In genomic region chr3:196165006-196165575, GRCh38 we compare ENCODE assay signal across 10 cellular contexts. TPM values are rescaled to one million over a fixed set of nuclear protein-coding genes. Genes with fewer than 3 reads are reported as not detected.
DNase-seq lines count a peak whose midpoint lies in the region; ATAC-seq, FAIRE-seq and TF ChIP-seq lines count a peak whose summit lies in the region.
"Not testable (repeated sequence)": the region's sequence is repeated elsewhere in the genome, so short reads cannot be mapped to it uniquely, and the experiment has no call there.
"Had no signal": no experiment of that assay in that cellular context is flagged by ENCODE, and none has a peak within 500 bp of the region (broad histone marks: within the 10 kb centered on the region; RNA-seq: fewer than 3 reads in every experiment).

No MANE protein-coding gene starts in this region.

- FAIRE-seq in H1 (lab: Jason Lieb, UNC); HepG2 (lab: Jason Lieb, UNC): not testable (repeated sequence)

- not testable (repeated sequence) for H3K36me3 ChIP-seq in HEK293 (ENCODE audit: control insufficient read depth in 2 of 2, insufficient read depth in 1 of 2, low read length in 2 of 2); H1 (ENCODE audit: control insufficient read depth in 2 of 4, insufficient read depth in 4 of 4, low read length in 3 of 4); HepG2 (replicated peaks in 1 of 2; ENCODE audit: control insufficient read depth in 1 of 2, insufficient read depth in 2 of 2, low read length in 2 of 2); trophoblast cell (ENCODE audit: control insufficient read depth in 1 of 2, insufficient read depth in 2 of 2, low read length in 2 of 2); spleen

- in situ Hi-C loops in HepG2 (cut with HindIII; ENCODE audit: extremely low pct_ligation_motif_present, low pct_unique_long_range_greater_than_20kb), result not testable (repeated sequence)

- BruUV-seq in HepG2 (replicated peaks; lab: Mats Ljungman, UMichigan), result not testable (repeated sequence)

- H2BK5ac ChIP-seq in H1 (ENCODE audit: low read depth, low read length), result peak overlapping the region; percentile 18; the same call in 1 of the 2 replicates
- not testable (repeated sequence) for H2BK5ac ChIP-seq in trophoblast cell (ENCODE audit: low read depth, low read length, poor library complexity)

- H3K79me2 ChIP-seq in H1 (ENCODE audit: control insufficient read depth in 1 of 2, insufficient read depth in 2 of 2, low read length in 2 of 2); HepG2 (ENCODE audit: insufficient read depth, low read length); trophoblast cell (ENCODE audit: control insufficient read depth, insufficient read depth, low read length, poor library complexity): not testable (repeated sequence)

- H4K8ac ChIP-seq in H1 (ENCODE audit: extremely low read depth, insufficient read depth, low read length), result 0 out of 2 replicates have a peak overlapping the region, but pooled peaks have one; percentile 25
- H4K8ac ChIP-seq in trophoblast cell (ENCODE audit: low read depth, low read length), result not testable (repeated sequence)

- H3K9ac ChIP-seq in H1 (replicated peaks in 1 of 4; ENCODE audit: extremely low read depth in 1 of 4, low read depth in 3 of 4, low read length in 3 of 4); HepG2 (ENCODE audit: insufficient read depth, low read depth, low read length); trophoblast cell (ENCODE audit: low read length): not testable (repeated sequence)

- not testable (repeated sequence) for H3K23ac ChIP-seq in H1 (ENCODE audit: insufficient read length); trophoblast cell (ENCODE audit: low read length)

- not testable (repeated sequence) for H2AFZ ChIP-seq in H1 (ENCODE audit: low read length); HepG2 (ENCODE audit: low read length); trophoblast cell (ENCODE audit: insufficient read depth, low read length, poor library complexity)

- TF ChIP-seq POLR2A in NB4 (IDR thresholded peaks at IDR 0.05; ENCODE audit: extremely low read depth, insufficient read length); H1 (IDR thresholded peaks at IDR 0.05; ENCODE audit: control extremely low read depth in 1 of 2, low read depth in 2 of 2, low read length in 2 of 2); HepG2 (IDR thresholded peaks at IDR 0.05; ENCODE audit: insufficient read depth in 1 of 2, low read depth in 2 of 2, low read length in 2 of 2); spleen (IDR thresholded peaks at IDR 0.05): not testable (repeated sequence)

- peak overlapping the region; percentile 93; the same call in 1 of the 2 replicates for H2AK5ac ChIP-seq in H1 (ENCODE audit: low read depth, low read length)
- not testable (repeated sequence) for H2AK5ac ChIP-seq in trophoblast cell (ENCODE audit: low read length)

- intact Hi-C loops in HepG2 (cut with micrococcal nuclease; ENCODE audit: unreplicated experiment); spleen (cut with DNase I; ENCODE audit: low total_unique reads): not testable (repeated sequence)

- TF ChIP-seq RAD21 in H1 (IDR thresholded peaks at IDR 0.05 in 1 of 2, conservative IDR thresholded peaks at IDR 0.05 in 1 of 2; ENCODE audit: low read depth in 2 of 2, low read length in 2 of 2); HepG2 (CRISPR knock-in tag; IDR thresholded peaks at IDR 0.05): not testable (repeated sequence)

- H3K9me3 ChIP-seq in HEK293 (ENCODE audit: control insufficient read depth, insufficient read depth, low read depth, low read length); H1 (ENCODE audit: insufficient read depth in 2 of 2, low read depth in 1 of 2, low read length in 1 of 2); HepG2 (ENCODE audit: low read length); trophoblast cell (ENCODE audit: insufficient read depth, low read depth, low read length); spleen: not testable (repeated sequence)

- CTCF ChIA-PET in HEK293 (lab: Yijun Ruan, JAX); H1 (lab: Charles Lee; ENCODE audit: partially characterized antibody); HepG2 (lab: Yijun Ruan, JAX; ENCODE audit: low intra/inter-chr PET ratio, low total read pairs): not testable (repeated sequence)

- not testable (repeated sequence) for H3K27me3 ChIP-seq in H1 (replicated peaks in 1 of 4; ENCODE audit: control insufficient read depth in 3 of 4, extremely low read depth in 1 of 4, insufficient read depth in 3 of 4, low read length in 3 of 4); HepG2 (ENCODE audit: control insufficient read depth in 1 of 2, insufficient read depth in 2 of 2, low read length in 2 of 2); trophoblast cell (ENCODE audit: insufficient read depth, low read length); spleen (replicated peaks in 1 of 7)

- peak overlapping the region; percentile 98 for H3K56ac ChIP-seq in H1 (replicated peaks; ENCODE audit: insufficient read length, low read depth, low read length)

- peaks cover 10% of the 10 kb centered on the region; the same call in 1 of the 2 replicates for H3K23me2 ChIP-seq in H1 (ENCODE audit: low read depth, low read length)

- H4K91ac ChIP-seq in H1 (replicated peaks; ENCODE audit: insufficient read length, low read length), result peak overlapping the region; percentile 34
- not testable (repeated sequence) for H4K91ac ChIP-seq in trophoblast cell (ENCODE audit: low read depth, low read length)

- not testable (repeated sequence) for H3K4me1 ChIP-seq in HEK293 (ENCODE audit: control insufficient read depth, insufficient read depth, low read length); H1 (replicated peaks in 1 of 4; ENCODE audit: control insufficient read depth in 3 of 4, insufficient read depth in 4 of 4, low read length in 3 of 4); trophoblast cell (ENCODE audit: control insufficient read depth in 1 of 2, insufficient read depth in 2 of 2, low read length in 2 of 2)
- H3K4me1 ChIP-seq in HepG2 (ENCODE audit: insufficient read depth, low read length) (peaks cover 43% of the 10 kb centered on the region), spleen (peaks cover 3 to 25% (median 9%) of the 10 kb centered on the region in 6 donors)

- DNase-seq in NB4 (ENCODE audit: low read depth) (peak; percentile 39), amniotic epithelial cell (ENCODE audit: low read depth) (peak; percentile 20), spleen (peak; percentile 11)
- DNase-seq in H1 (ENCODE audit: low read depth in 1 of 2, low spot score in 2 of 2); HepG2 (ENCODE audit: low spot score); trophoblast cell: not testable (repeated sequence)

- not testable (repeated sequence) for TF ChIP-seq CTCF in HEK293 (tag by site-specific recombination; IDR thresholded peaks at IDR 0.05); NB4 (IDR thresholded peaks at IDR 0.05; ENCODE audit: low read depth, low read length); H1 (IDR thresholded peaks at IDR 0.05; ENCODE audit: control extremely low read depth in 1 of 3, insufficient read depth in 1 of 3, low read depth in 1 of 3, low read length in 3 of 3); HepG2 (CRISPR knock-in tag; IDR thresholded peaks at IDR 0.05); spleen (IDR thresholded peaks at IDR 0.05 in 8 of 11, conservative IDR thresholded peaks at IDR 0.05 in 3 of 11)

- peak overlapping the region; percentile 75; the same call in 1 of the 2 replicates for H2BK12ac ChIP-seq in H1 (ENCODE audit: low read depth, low read length)
- not testable (repeated sequence) for H2BK12ac ChIP-seq in trophoblast cell (ENCODE audit: low read length)

- not testable (repeated sequence) for H4K12ac ChIP-seq in trophoblast cell (ENCODE audit: low read depth, low read length)

- not testable (repeated sequence) for H3K4me2 ChIP-seq in H1 (ENCODE audit: insufficient read depth in 1 of 2, low read depth in 2 of 2, low read length in 2 of 2); trophoblast cell (ENCODE audit: low read length)
- peak overlapping the region; percentile 51; the same call in 1 of the 2 replicates for H3K4me2 ChIP-seq in HepG2 (ENCODE audit: low read depth, low read length)

- H4K20me1 ChIP-seq in H1 (replicated peaks in 1 of 2; ENCODE audit: control insufficient read depth in 1 of 2, insufficient read depth in 2 of 2, low read length in 2 of 2); HepG2 (ENCODE audit: insufficient read depth, low read length): not testable (repeated sequence)

- peak overlapping the region; percentile 50; the same call in 1 of the 2 replicates for H2BK15ac ChIP-seq in H1 (ENCODE audit: low read length)

- not testable (repeated sequence) for H2BK120ac ChIP-seq in H1 (replicated peaks; ENCODE audit: low read depth, low read length); trophoblast cell (ENCODE audit: insufficient read depth, low read length, poor library complexity)

- not testable (repeated sequence) for H3K4me3 ChIP-seq in HEK293 (ENCODE audit: low read depth, low read length); H1 (ENCODE audit: extremely low read depth in 1 of 4, insufficient read depth in 2 of 4, low read depth in 3 of 4, low read length in 4 of 4); HepG2 (replicated peaks in 1 of 3; ENCODE audit: insufficient read depth in 1 of 3, low read depth in 2 of 3, low read length in 3 of 3); spleen
- H3K4me3 ChIP-seq in NB4 (ENCODE audit: low read depth, low read length) (peak overlapping the region; percentile 74), trophoblast cell (ENCODE audit: low read depth, low read length) (peak overlapping the region; percentile 32)

- not testable (repeated sequence) for H3K18ac ChIP-seq in H1 (ENCODE audit: extremely low read depth, low read length); trophoblast cell (ENCODE audit: low read length)

- WGBS in H1 (ENCODE audit: extremely low coverage in 1 of 2, insufficient coverage in 1 of 2, insufficient read length in 1 of 2, insufficient replicate concordance in 2 of 2, low coverage in 1 of 2, low lambda C conversion rate in 2 of 2, missing lambda C conversion rate in 1 of 2), 2 experiments, result 77% methylated on average over 5 of the region's 5 CpGs; no CpG with 5 or more reads in 1 of the 2 experiments
- 68% methylated on average over 5 of the region's 5 CpGs for WGBS in HepG2 (ENCODE audit: low lambda C conversion rate)
- 100% methylated on average over 3 of the region's 5 CpGs for WGBS in trophoblast cell (ENCODE audit: extremely low coverage, insufficient coverage, insufficient read length)
- 69 to 92% (median 76%) methylated on average over 5 of the region's 5 CpGs for WGBS in spleen, 5 donors

- not testable (repeated sequence) for H3K79me1 ChIP-seq in H1 (ENCODE audit: low read depth, low read length); trophoblast cell (ENCODE audit: low read length)

- not testable (repeated sequence) for H3K14ac ChIP-seq in H1 (ENCODE audit: insufficient read length); trophoblast cell (ENCODE audit: low read length)

- not testable (repeated sequence) for H4K5ac ChIP-seq in H1 (ENCODE audit: insufficient read length, low read depth, low read length)

- POLR2A ChIA-PET in HEK293 (lab: Yijun Ruan, JAX); H1 (lab: Charles Lee; ENCODE audit: partially characterized antibody); HepG2 (lab: Yijun Ruan, JAX): not testable (repeated sequence)

- H3K27ac ChIP-seq in HEK293 (ENCODE audit: extremely low read depth, low read depth, low read length); H1 (ENCODE audit: low read depth, low read length); HepG2 (ENCODE audit: extremely low read length, insufficient read depth, low read length); trophoblast cell (ENCODE audit: low read depth, low read length); spleen: not testable (repeated sequence)

- not testable (repeated sequence) for TF ChIP-seq EP300 in H1 (IDR thresholded peaks at IDR 0.05; ENCODE audit: borderline replicate concordance in 1 of 2, low read depth in 2 of 2, low read length in 2 of 2); HepG2 (IDR thresholded peaks at IDR 0.05; ENCODE audit: low read depth in 2 of 2, low read length in 2 of 2); HepG2 (CRISPR knock-in tag; IDR thresholded peaks at IDR 0.05; ENCODE audit: borderline replicate concordance)

- not testable (repeated sequence) for H3K4ac ChIP-seq in H1 (replicated peaks; ENCODE audit: insufficient read length, low read depth, low read length); trophoblast cell (ENCODE audit: low read depth, low read length)

- ATAC-seq in HepG2, result not testable (repeated sequence)

- H2BK20ac ChIP-seq in H1 (ENCODE audit: low read length), result not testable (repeated sequence)

RNA-seq across cellular contexts. Expression of gene ZDHHC19, which starts 46.1 kb away (rescaled TPM):
- total RNA-seq in H1 (2021; fragmentation: NEBNext Ultra II Directional; extraction: Animal tissue kit (Norgen Biotek cat#: 25700)), result 4.1 and 4.5 TPM in 2 replicates
- polyA plus RNA-seq in H1 (2011; rRNA removed), result 2.5 and 4.9 TPM in 2 replicates
- polyA plus RNA-seq in H1 (2011; cell fraction: cytosol; rRNA removed), result 1.4 TPM
- 6.2 TPM for polyA plus RNA-seq in H1 (2011; cell fraction: nucleus; rRNA removed)
- 3.8 to 10.5 TPM (median 6.0 TPM) in 4 replicates for polyA plus RNA-seq in H1 (2012, experiment 1 of 2)
- polyA plus RNA-seq in H1 (2012, experiment 2 of 2), result 8.0 TPM
- polyA plus RNA-seq in H1 (2013, experiment 1 of 2), result 6.4 TPM
- 5.5 TPM for polyA plus RNA-seq in H1 (2013, experiment 2 of 2)
- polyA minus RNA-seq in H1 (2011; rRNA and poly(A)+ RNA removed), result 0.69 and 1.1 TPM in 2 replicates
- polyA minus RNA-seq in H1 (2011; cell fraction: cytosol; rRNA and poly(A)+ RNA removed), result 1.7 TPM
- polyA minus RNA-seq in H1 (2011; cell fraction: nucleus; rRNA and poly(A)+ RNA removed), result not detected
- 0.22 TPM in 1 of 2 replicates, not detected in the other for total RNA-seq in HepG2 (2016; rRNA removed; fragmentation: Illumina TruSeq; extraction: Trizol)
- not detected in 2 replicates for total RNA-seq in HepG2 (2016; cell fraction: cytosol; rRNA removed; fragmentation: Illumina TruSeq; extraction: Trizol; ENCODE audit: low read depth)
- total RNA-seq in HepG2 (2016; cell fraction: insoluble cytoplasmic fraction; rRNA removed; fragmentation: Illumina TruSeq; extraction: Trizol), result not detected in 2 replicates
- not detected in 2 replicates for total RNA-seq in HepG2 (2016; cell fraction: membrane; rRNA removed; fragmentation: Illumina TruSeq; extraction: Trizol)
- total RNA-seq in HepG2 (2016; cell fraction: nucleus; rRNA removed; fragmentation: Illumina TruSeq; extraction: Trizol), result not detected in 2 replicates
- 0.53 and 0.97 TPM in 2 replicates for polyA plus RNA-seq in HepG2 (2011; rRNA removed)
- polyA plus RNA-seq in HepG2 (2011; cell fraction: cytosol; rRNA removed), result 0.47 TPM in 2 replicates
- polyA plus RNA-seq in HepG2 (2011; cell fraction: nucleus; rRNA removed), result 1.5 and 1.9 TPM in 2 replicates
- polyA plus RNA-seq in HepG2 (2012), result 1.2 and 3.4 TPM in 2 replicates
- 0.43 TPM in 1 of 2 replicates, not detected in the other for polyA plus RNA-seq in HepG2 (2016; cell fraction: cytosol; fragmentation: Illumina TruSeq; extraction: Trizol; ENCODE audit: low read depth)
- 0.53 TPM in 1 of 2 replicates, not detected in the other for polyA plus RNA-seq in HepG2 (2016; cell fraction: insoluble cytoplasmic fraction; fragmentation: Illumina TruSeq; extraction: Trizol; ENCODE audit: low read depth)
- polyA plus RNA-seq in HepG2 (2016; cell fraction: membrane; fragmentation: Illumina TruSeq; extraction: Trizol; ENCODE audit: low read depth), result not detected in 2 replicates
- polyA plus RNA-seq in HepG2 (2016; cell fraction: nucleus; fragmentation: Illumina TruSeq; extraction: Trizol; ENCODE audit: insufficient read depth, low read depth), result not detected in 2 replicates
- 0.30 TPM in 1 of 2 replicates, not detected in the other for polyA minus RNA-seq in HepG2 (2011; rRNA and poly(A)+ RNA removed; ENCODE audit: low replicate concordance)
- not detected in 2 replicates for polyA minus RNA-seq in HepG2 (2011; cell fraction: cytosol; rRNA and poly(A)+ RNA removed)
- 0.26 and 1.1 TPM in 2 replicates for polyA minus RNA-seq in HepG2 (2011; cell fraction: nucleus; rRNA and poly(A)+ RNA removed)
- polyA plus RNA-seq in trophoblast cell (2013), result 0.08 TPM in 1 of 2 replicates, not detected in the other
- 10 to 100 TPM in 3 of 7 donors, 1 to 10 TPM in 3, under 1 TPM in 1; 0.79 to 44.6 (median 7.9) TPM for total RNA-seq in spleen
- polyA plus RNA-seq in spleen, result 10 to 100 TPM in 1 of 3 donors, 1 to 10 TPM in 2; 3.2 to 15.4 (median 6.2) TPM
- total RNA-seq: CD4-positive, CD25-positive, alpha-beta regulatory T cell; CD8-positive, alpha-beta memory T cell; HT-29 had no signal
- polyA plus RNA-seq: CD4-positive, CD25-positive, alpha-beta regulatory T cell; CD8-positive, alpha-beta memory T cell had no signal

RNA-seq across cellular contexts. Expression of gene SLC51A, which starts 51.2 kb away (rescaled TPM):
- 7.7 and 9.8 TPM in 2 replicates for total RNA-seq in H1 (2021; fragmentation: NEBNext Ultra II Directional; extraction: Animal tissue kit (Norgen Biotek cat#: 25700))
- polyA plus RNA-seq in H1 (2011; rRNA removed) (6.3 and 8.3 TPM in 2 replicates), HepG2 (2011; rRNA removed) (48.8 and 96.4 TPM in 2 replicates), spleen (1 to 10 TPM in 1 of 3 donors, under 1 TPM in 2; 0.30 to 1.1 (median 0.54) TPM)
- polyA plus RNA-seq in H1 (2011; cell fraction: cytosol; rRNA removed), result 6.1 TPM
- 16.9 TPM for polyA plus RNA-seq in H1 (2011; cell fraction: nucleus; rRNA removed)
- polyA plus RNA-seq in H1 (2012, experiment 1 of 2), result 12.4 to 16.0 TPM (median 13.1 TPM) in 4 replicates
- polyA plus RNA-seq in H1 (2012, experiment 2 of 2), result 9.8 TPM
- polyA plus RNA-seq in H1 (2013, experiment 1 of 2), result 16.6 TPM
- 17.1 TPM for polyA plus RNA-seq in H1 (2013, experiment 2 of 2)
- 4.7 and 6.5 TPM in 2 replicates for polyA minus RNA-seq in H1 (2011; rRNA and poly(A)+ RNA removed)
- 5.9 TPM for polyA minus RNA-seq in H1 (2011; cell fraction: cytosol; rRNA and poly(A)+ RNA removed)
- 6.0 TPM for polyA minus RNA-seq in H1 (2011; cell fraction: nucleus; rRNA and poly(A)+ RNA removed)
- total RNA-seq in HepG2 (2016; rRNA removed; fragmentation: Illumina TruSeq; extraction: Trizol) (3.8 and 4.3 TPM in 2 replicates), spleen (10 to 100 TPM in 1 of 7 donors, 1 to 10 TPM in 6; 2.0 to 14.6 (median 4.1) TPM)
- total RNA-seq in HepG2 (2016; cell fraction: cytosol; rRNA removed; fragmentation: Illumina TruSeq; extraction: Trizol; ENCODE audit: low read depth), result 1.8 and 2.1 TPM in 2 replicates
- total RNA-seq in HepG2 (2016; cell fraction: insoluble cytoplasmic fraction; rRNA removed; fragmentation: Illumina TruSeq; extraction: Trizol), result 2.3 and 4.7 TPM in 2 replicates
- total RNA-seq in HepG2 (2016; cell fraction: membrane; rRNA removed; fragmentation: Illumina TruSeq; extraction: Trizol), result 1.2 and 1.5 TPM in 2 replicates
- 3.7 and 5.8 TPM in 2 replicates for total RNA-seq in HepG2 (2016; cell fraction: nucleus; rRNA removed; fragmentation: Illumina TruSeq; extraction: Trizol)
- polyA plus RNA-seq in HepG2 (2011; cell fraction: cytosol; rRNA removed), result 21.3 and 40.5 TPM in 2 replicates
- 286 and 508 TPM in 2 replicates for polyA plus RNA-seq in HepG2 (2011; cell fraction: nucleus; rRNA removed)
- 60.6 and 133 TPM in 2 replicates for polyA plus RNA-seq in HepG2 (2012)
- 1.3 and 1.5 TPM in 2 replicates for polyA plus RNA-seq in HepG2 (2016; cell fraction: cytosol; fragmentation: Illumina TruSeq; extraction: Trizol; ENCODE audit: low read depth)
- polyA plus RNA-seq in HepG2 (2016; cell fraction: insoluble cytoplasmic fraction; fragmentation: Illumina TruSeq; extraction: Trizol; ENCODE audit: low read depth), result 1.2 and 2.5 TPM in 2 replicates
- 1.7 TPM in 2 replicates for polyA plus RNA-seq in HepG2 (2016; cell fraction: membrane; fragmentation: Illumina TruSeq; extraction: Trizol; ENCODE audit: low read depth)
- polyA plus RNA-seq in HepG2 (2016; cell fraction: nucleus; fragmentation: Illumina TruSeq; extraction: Trizol; ENCODE audit: insufficient read depth, low read depth), result 9.4 and 12.9 TPM in 2 replicates
- 29.6 TPM in 1 of 2 replicates, not detected in the other for polyA minus RNA-seq in HepG2 (2011; rRNA and poly(A)+ RNA removed; ENCODE audit: low replicate concordance)
- 7.6 and 19.3 TPM in 2 replicates for polyA minus RNA-seq in HepG2 (2011; cell fraction: cytosol; rRNA and poly(A)+ RNA removed)
- 24.8 and 52.6 TPM in 2 replicates for polyA minus RNA-seq in HepG2 (2011; cell fraction: nucleus; rRNA and poly(A)+ RNA removed)
- polyA plus RNA-seq in trophoblast cell (2013), result 0.08 TPM in 1 of 2 replicates, not detected in the other
- total RNA-seq: CD4-positive, CD25-positive, alpha-beta regulatory T cell; CD8-positive, alpha-beta memory T cell; HT-29 had no signal
